9 cellular contexts compared by ENCODE assay signal in the genomic region with DNA sequence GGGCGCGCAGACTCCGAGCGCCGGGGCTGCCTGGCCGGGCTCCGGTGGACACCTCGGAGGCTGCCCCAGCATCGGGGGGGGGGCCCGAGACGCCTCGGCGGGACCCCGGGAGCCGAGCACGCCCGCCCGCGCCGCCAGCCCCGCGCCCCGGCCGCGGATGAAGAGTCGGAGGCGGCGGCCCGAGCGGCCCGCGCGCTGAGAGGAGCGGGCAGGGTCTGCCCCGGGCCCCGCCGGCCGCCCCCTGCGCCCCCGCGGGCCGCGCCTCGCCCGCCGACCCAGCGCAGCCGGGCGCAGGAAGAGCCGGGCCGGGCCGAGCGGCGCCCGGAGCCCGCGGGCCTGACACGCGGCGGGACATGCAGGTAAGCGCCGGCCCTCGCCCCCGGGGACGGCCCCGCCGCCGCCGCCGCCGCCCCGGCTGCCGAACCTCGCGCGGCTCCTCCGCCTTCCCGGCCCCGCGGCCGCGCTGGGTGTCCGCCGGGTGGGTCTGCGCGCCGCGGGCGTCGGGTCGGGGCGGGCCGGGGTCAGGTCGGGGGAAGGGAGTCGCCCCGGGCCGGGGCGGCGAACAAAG.
DNase-seq lines count a peak whose midpoint lies in the region; ATAC-seq, FAIRE-seq and TF ChIP-seq lines count a peak whose summit lies in the region.
"Had no signal": no experiment of that assay in that cellular context is flagged by ENCODE, and none has a peak within 500 bp of the region (broad histone marks: within the 10 kb centered on the region; RNA-seq: fewer than 3 reads in every experiment).

No MANE protein-coding gene starts in this region.

- no peak for DNase-seq in activated T-cell treated with anti-CD3 and anti-CD28 coated beads, Interleukin-2, amount 50 U/mL, for 4 hours
- no peak for DNase-seq in activated T-cell treated with anti-CD3 and anti-CD28 coated beads, Interleukin-2, amount 50 U/mL, for 1 hour
- DNase-seq in K562 (ENCODE audit: extremely low read depth in 1 of 4, low spot score in 3 of 4) (peak in 3 of 4 experiments; percentile 39 to 58 (median 53)), HepG2 (ENCODE audit: low spot score) (no peak), tibial nerve (ENCODE audit: low spot score in 2 of 2) (no peak), KBM-7 (no peak), Kasumi-1 (lab: John Stamatoyannopoulos, UW) (no peak)
- DNase-seq in stimulated activated CD4-positive, alpha-beta T cell treated with anti-CD3 and anti-CD28 coated beads, Interleukin-15, amount 100 ng/mL, for 24 hours, result no peak

- H3K36me3 Mint-ChIP-seq in activated T-cell treated with anti-CD3 and anti-CD28 coated beads, Interleukin-2, amount 50 U/mL, for 4 hours (ENCODE audit: insufficient read depth), result no peaks in the 10 kb centered on the region

- H3K4me3 Mint-ChIP-seq in activated T-cell treated with anti-CD3 and anti-CD28 coated beads, Interleukin-2, amount 50 U/mL, for 4 hours, result no peak overlapping the region

- TF ChIP-seq CTCF in K562 (IDR thresholded peaks at IDR 0.05 in 2 of 3, conservative IDR thresholded peaks at IDR 0.05 in 1 of 3; ENCODE audit: insufficient read depth in 2 of 3, low read depth in 1 of 3, low read length in 3 of 3) (no peak), HepG2 (CRISPR knock-in tag; IDR thresholded peaks at IDR 0.05) (no peak), tibial nerve (IDR thresholded peaks at IDR 0.05) (no peak)

- H3K4me2 ChIP-seq in K562 (ENCODE audit: insufficient read depth, low read length) (peak overlapping the region; percentile 58; the same call in 1 of the 2 replicates), HepG2 (ENCODE audit: low read depth, low read length) (peak overlapping the region; percentile 70)

- intact Hi-C loops in K562 (cut with micrococcal nuclease), result loop anchor here (5.0 kb wide), 1 partner anchor 47 kb away; no protein-coding TSS in a partner anchor
- intact Hi-C loops in HepG2 (cut with micrococcal nuclease; ENCODE audit: unreplicated experiment), result no loop called here

- H3K79me2 ChIP-seq in K562 (ENCODE audit: control insufficient read depth, insufficient read depth, low read length) (peaks cover 15% of the 10 kb centered on the region; the same call in 2 of the 3 replicates), HepG2 (ENCODE audit: insufficient read depth, low read length) (no peaks in the 10 kb centered on the region)

- no peaks in the 10 kb centered on the region for H3K9me3 Mint-ChIP-seq in activated T-cell treated with anti-CD3 and anti-CD28 coated beads, Interleukin-2, amount 50 U/mL, for 4 hours
- H3K9me3 Mint-ChIP-seq: CD8-positive, alpha-beta memory T cell had no signal

- no peaks in the 10 kb centered on the region for H3K36me3 ChIP-seq in K562 (ENCODE audit: control insufficient read depth, insufficient read depth, low read length)
- no peaks in the 10 kb centered on the region for H3K36me3 ChIP-seq in HepG2 (replicated peaks in 1 of 2; ENCODE audit: control insufficient read depth in 1 of 2, insufficient read depth in 2 of 2, low read length in 2 of 2)
- H3K36me3 ChIP-seq in tibial nerve, result no peaks in the 10 kb centered on the region

- H3K9ac ChIP-seq in K562 (ENCODE audit: insufficient read depth in 1 of 2, low read depth in 2 of 2, low read length in 2 of 2), result peak overlapping the region; percentile 62 to 91; a peak in 3 of 4 replicates
- H3K9ac ChIP-seq in HepG2 (ENCODE audit: insufficient read depth, low read depth, low read length), result no peak overlapping the region

- H3K9me1 ChIP-seq in K562 (ENCODE audit: control insufficient read depth, insufficient read depth, low read length), result no peaks in the 10 kb centered on the region

- FAIRE-seq in K562 (lab: Jason Lieb, UNC), result no peak
- no peak for FAIRE-seq in HepG2 (lab: Jason Lieb, UNC)

- BruUV-seq in K562 (replicated peaks; lab: Mats Ljungman, UMichigan) (no TSS peak), HepG2 (replicated peaks; lab: Mats Ljungman, UMichigan) (no TSS peak)

- peak; percentile 12 to 13 for ATAC-seq in activated T-cell treated with anti-CD3 and anti-CD28 coated beads, Interleukin-2, amount 50 U/mL, for 4 hours
- ATAC-seq in K562, result no peak
- ATAC-seq in HepG2, result no peak

- no peaks in the 10 kb centered on the region for H3K9me3 ChIP-seq in K562 (replicated peaks; ENCODE audit: control insufficient read depth, insufficient read depth, low read depth, low read length)
- no peaks in the 10 kb centered on the region for H3K9me3 ChIP-seq in HepG2 (ENCODE audit: low read length)
- no peaks in the 10 kb centered on the region for H3K9me3 ChIP-seq in tibial nerve

- H3K27me3 ChIP-seq in K562 (ENCODE audit: control insufficient read depth in 2 of 2, insufficient read depth in 2 of 2, low read length in 2 of 2), result no peaks in the 10 kb centered on the region
- peaks cover 16 to 77% of the 10 kb centered on the region in 2 experiments; a peak in 4 of 5 replicates for H3K27me3 ChIP-seq in HepG2 (ENCODE audit: control insufficient read depth in 1 of 2, insufficient read depth in 2 of 2, low read length in 2 of 2)
- H3K27me3 ChIP-seq in tibial nerve, result peaks cover 2 to 59% of the 10 kb centered on the region in 2 donors

- CTCF ChIA-PET in K562 (lab: Yijun Ruan, JAX; ENCODE audit: low intra/inter-chr PET ratio) (no interaction called here), HepG2 (lab: Yijun Ruan, JAX; ENCODE audit: low intra/inter-chr PET ratio, low total read pairs) (no interaction called here)

- no peak overlapping the region for H3K27ac ChIP-seq in K562 (ENCODE audit: extremely low read depth, low read depth, low read length)
- no peak overlapping the region for H3K27ac ChIP-seq in HepG2 (ENCODE audit: extremely low read length, insufficient read depth, low read length)
- H3K27ac ChIP-seq in tibial nerve, result peak overlapping the region in 1 of 4 donors; percentile 11

- WGBS in K562 (ENCODE audit: insufficient coverage, low coverage, missing lambda C conversion rate), result 0% methylated on average over 2 of the region's 99 CpGs
- 0% methylated on average over 14 of the region's 99 CpGs for WGBS in HepG2 (ENCODE audit: low lambda C conversion rate)
- 0 to 1% methylated on average over 20 to 28 of the region's 99 CpGs for WGBS in tibial nerve, 2 donors

- peak overlapping the region; percentile 47 for H3K4me3 ChIP-seq in K562
- peak overlapping the region in 2 of 3 experiments; percentile 9 to 66; a peak in 2 of 6 replicates for H3K4me3 ChIP-seq in HepG2 (replicated peaks in 1 of 3; ENCODE audit: insufficient read depth in 1 of 3, low read depth in 2 of 3, low read length in 3 of 3)
- peak overlapping the region; percentile 43 to 63 (median 50) for H3K4me3 ChIP-seq in tibial nerve

- H2AFZ ChIP-seq in K562 (ENCODE audit: low read depth, low read length) (peak overlapping the region; percentile 72), HepG2 (ENCODE audit: low read length) (no peak overlapping the region)

- TF ChIP-seq EP300 in K562 (IDR thresholded peaks at IDR 0.05; ENCODE audit: low read length), result no peak
- TF ChIP-seq EP300 in HepG2 (IDR thresholded peaks at IDR 0.05; ENCODE audit: low read depth in 2 of 2, low read length in 2 of 2), result no peak
- TF ChIP-seq EP300 in HepG2 (CRISPR knock-in tag; IDR thresholded peaks at IDR 0.05; ENCODE audit: borderline replicate concordance), result no peak
- no peak for TF ChIP-seq EP300 in tibial nerve (IDR thresholded peaks at IDR 0.05)

- POLR2A ChIA-PET in K562 (lab: Yijun Ruan, JAX) (no interaction called here), HepG2 (lab: Yijun Ruan, JAX) (no interaction called here)

- peaks cover 30% of the 10 kb centered on the region for H3K4me1 Mint-ChIP-seq in activated T-cell treated with anti-CD3 and anti-CD28 coated beads, Interleukin-2, amount 50 U/mL, for 4 hours (ENCODE audit: low read depth)

- H3K27me3 Mint-ChIP-seq in activated T-cell treated with anti-CD3 and anti-CD28 coated beads, Interleukin-2, amount 50 U/mL, for 4 hours (ENCODE audit: low read depth), result peaks cover 63% of the 10 kb centered on the region

- in situ Hi-C loops in K562 (cut with MboI) (no loop called here), HepG2 (cut with HindIII; ENCODE audit: extremely low pct_ligation_motif_present, low pct_unique_long_range_greater_than_20kb) (no loop called here), KBM-7 (cut with MboI; ENCODE audit: low pct_unique_long_range_greater_than_20kb, low sequenced_read_pairs) (no loop called here)

- H4K20me1 ChIP-seq in K562 (replicated peaks; ENCODE audit: control insufficient read depth, insufficient read depth, low read length), result no peaks in the 10 kb centered on the region
- no peaks in the 10 kb centered on the region for H4K20me1 ChIP-seq in HepG2 (ENCODE audit: insufficient read depth, low read length)

- peaks cover 11 to 34% of the 10 kb centered on the region in 2 experiments for H3K4me1 ChIP-seq in K562 (replicated peaks in 1 of 2; ENCODE audit: control insufficient read depth in 2 of 2, insufficient read depth in 2 of 2, low read length in 2 of 2)
- peaks cover 20% of the 10 kb centered on the region for H3K4me1 ChIP-seq in HepG2 (ENCODE audit: insufficient read depth, low read length)
- H3K4me1 ChIP-seq in tibial nerve, result peaks cover 0 to 20% (median 4%) of the 10 kb centered on the region in 4 donors

- TF ChIP-seq RAD21 in K562 (CRISPR knock-in tag; conservative IDR thresholded peaks at IDR 0.05 in 1 of 2, IDR thresholded peaks at IDR 0.05 in 1 of 2) (no peak), HepG2 (CRISPR knock-in tag; IDR thresholded peaks at IDR 0.05) (no peak)

- TF ChIP-seq POLR2A in K562 (conservative IDR thresholded peaks at IDR 0.05) (no peak), HepG2 (IDR thresholded peaks at IDR 0.05; ENCODE audit: insufficient read depth in 1 of 2, low read depth in 2 of 2, low read length in 2 of 2) (no peak), tibial nerve (IDR thresholded peaks at IDR 0.05) (no peak)

TF ChIP-seq in K562, 482 proteins besides CTCF, POLR2A, EP300 and RAD21 (continues in another document):
- TF ChIP-seq RBBP5 (IDR thresholded peaks at IDR 0.05; ENCODE audit: borderline replicate concordance, insufficient read depth, low read length, poor library complexity, severe bottlenecking) (peak; percentile 24), TCF7L2 (IDR thresholded peaks at IDR 0.05; ENCODE audit: low read depth, low read length) (no peak), ZNF24 (IDR thresholded peaks at IDR 0.05) (no peak), RFX5 (IDR thresholded peaks at IDR 0.05; ENCODE audit: low read depth, low read length) (no peak), RBFOX2 (IDR thresholded peaks at IDR 0.05; ENCODE audit: low read depth, low read length) (peak; percentile 17; the same call in 1 of the 2 replicates), ZNF232 (CRISPR knock-in tag; IDR thresholded peaks at IDR 0.05) (no peak)

TF ChIP-seq in HepG2, 621 proteins besides CTCF, POLR2A, EP300 and RAD21 (continues in another document):
- TF ChIP-seq MTA1 (CRISPR knock-in tag; IDR thresholded peaks at IDR 0.05; ENCODE audit: borderline replicate concordance), result no peak
- TF ChIP-seq ZNF335 (CRISPR knock-in tag; IDR thresholded peaks at IDR 0.05), result no peak
- TF ChIP-seq FOXO1 (CRISPR knock-in tag; IDR thresholded peaks at IDR 0.05), result no peak
- TF ChIP-seq GABPB1 (CRISPR knock-in tag; IDR thresholded peaks at IDR 0.05), result no peak
- no peak for TF ChIP-seq FOXA3 (CRISPR knock-in tag; IDR thresholded peaks at IDR 0.05)
- no peak for TF ChIP-seq THYN1 (CRISPR knock-in tag; IDR thresholded peaks at IDR 0.05; ENCODE audit: borderline replicate concordance, low read depth)
- TF ChIP-seq ZNF879 (CRISPR knock-in tag; IDR thresholded peaks at IDR 0.05), result no peak
- TF ChIP-seq MED13 (CRISPR knock-in tag; IDR thresholded peaks at IDR 0.05), result no peak
- TF ChIP-seq ZNF496 (CRISPR knock-in tag; IDR thresholded peaks at IDR 0.05; ENCODE audit: insufficient replicate concordance), result no peak

Comparison
In these comparisons a context has a peak if more than half of its experiments do, and no peak if none do; other contexts are left out.
1. ATAC-seq: peak in activated T-cell treated with anti-CD3 and anti-CD28 coated beads, Interleukin-2, amount 50 U/mL, for 4 hours (2 of 2); none in K562 (single experiment) and HepG2 (single experiment).
2. DNase-seq: peak in K562 (3 of 4); none in activated T-cell treated with anti-CD3 and anti-CD28 coated beads, Interleukin-2, amount 50 U/mL, for 4 hours (single experiment), activated T-cell treated with anti-CD3 and anti-CD28 coated beads, Interleukin-2, amount 50 U/mL, for 1 hour (single experiment), HepG2 (single experiment), tibial nerve (0 of 2), KBM-7 (single experiment), Kasumi-1 (0 of 2) and stimulated activated CD4-positive, alpha-beta T cell treated with anti-CD3 and anti-CD28 coated beads, Interleukin-15, amount 100 ng/mL, for 24 hours (single experiment).
3. Peak in every context shown above with its lines, with median percentiles within 50 percentile points of each other: H3K4me3 ChIP-seq.